1 cellular context compared by ENCODE assay signal in genomic region chr5:127186657-127187056, GRCh38.
TF ChIP-seq lines count a peak whose summit lies in the region.

No MANE protein-coding gene starts in this region.

TF ChIP-seq in K562, 482 proteins besides CTCF, POLR2A, EP300 and RAD21 (continued from another document):
- TF ChIP-seq REST (CRISPR knock-in tag; IDR thresholded peaks at IDR 0.05; ENCODE audit: low read depth), result no peak
